Comparison of ENCODE assay signal across 8 cellular contexts in the genomic region with DNA sequence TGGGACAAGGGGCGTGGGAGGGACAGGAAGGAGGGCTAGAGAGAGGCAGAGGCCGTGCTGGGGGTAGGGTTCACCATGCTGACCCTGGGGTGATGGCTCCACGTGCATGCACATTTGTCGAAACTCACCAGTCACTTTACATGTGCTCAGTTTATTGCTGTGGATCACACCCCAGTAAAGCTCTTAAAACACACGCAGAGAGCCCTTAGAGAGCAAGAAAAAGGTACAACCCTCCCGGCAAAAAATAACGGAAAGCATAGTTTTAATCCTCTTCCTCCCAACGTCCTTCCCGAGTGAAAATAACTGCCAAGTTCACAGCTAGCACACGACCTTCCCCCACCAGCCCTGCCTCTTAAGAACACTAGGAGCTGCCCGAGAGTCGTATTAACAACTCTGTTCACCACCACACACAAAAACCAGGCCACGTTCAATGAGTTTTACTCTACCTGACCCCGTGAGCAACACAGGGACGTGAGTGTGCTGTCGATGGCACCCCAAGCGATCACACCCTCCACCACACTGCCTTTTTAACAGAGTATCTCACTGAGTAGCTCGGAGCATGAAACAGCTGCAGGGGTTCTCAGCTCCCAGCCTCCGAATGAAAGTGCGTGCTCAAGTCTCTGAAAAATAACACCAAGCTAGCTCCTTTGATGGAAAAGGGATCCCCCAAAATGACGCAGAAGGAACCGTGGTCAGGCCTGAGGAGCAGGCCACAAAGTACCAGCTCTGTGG. TPM values are rescaled to one million over a fixed set of nuclear protein-coding genes. Genes with fewer than 3 reads are reported as not detected.
DNase-seq lines count a peak whose midpoint lies in the region; ATAC-seq and TF ChIP-seq lines count a peak whose summit lies in the region.

No MANE protein-coding gene starts in this region.

- H3K9me3 ChIP-seq in GM23248 (ENCODE audit: low read depth): no peaks in the 10 kb centered on the region
- H3K9me3 ChIP-seq in right atrium auricular region: no peaks in the 10 kb centered on the region

- H3K9ac ChIP-seq in GM23248: peak overlapping the region; percentile 46

- peak overlapping the region; percentile 29 for H2AFZ ChIP-seq in GM23248

- H3K27ac ChIP-seq in GM23248 (peak overlapping the region; percentile 9; the same call in 1 of the 2 replicates), right atrium auricular region (peak overlapping the region in 1 of 2 donors; percentile 48)

- H3K9me3 Mint-ChIP-seq in activated T-cell treated with anti-CD3 and anti-CD28 coated beads, Interleukin-2, amount 50 U/mL, for 72 hours: no peaks in the 10 kb centered on the region
- H3K9me3 Mint-ChIP-seq in stimulated activated effector memory CD8-positive, alpha-beta T cell treated with anti-CD3 and anti-CD28 coated beads, Interleukin-12 subunit alpha, Interleukin-12 subunit beta, amount 100 ng/mL, for 72 hours: no peaks in the 10 kb centered on the region

- H3F3A ChIP-seq in GM23248 (ENCODE audit: insufficient read depth): no peaks in the 10 kb centered on the region

- H3K4me1 ChIP-seq in GM23248 (ENCODE audit: insufficient read depth) (peaks cover 15% of the 10 kb centered on the region), right atrium auricular region (peaks cover 0 to 34% of the 10 kb centered on the region in 2 donors)

- H3K36me3 ChIP-seq in GM23248 (ENCODE audit: low read depth) (no peaks in the 10 kb centered on the region), right atrium auricular region (no peaks in the 10 kb centered on the region)

- H3K27me3 ChIP-seq in GM23248 (replicated peaks; ENCODE audit: insufficient read depth): no peaks in the 10 kb centered on the region
- no peaks in the 10 kb centered on the region for H3K27me3 ChIP-seq in right atrium auricular region

- no peaks in the 10 kb centered on the region for H3K27me3 Mint-ChIP-seq in activated T-cell treated with anti-CD3 and anti-CD28 coated beads, Interleukin-2, amount 50 U/mL, for 72 hours (ENCODE audit: low read depth)

- no peaks in the 10 kb centered on the region for H4K20me1 ChIP-seq in GM23248 (ENCODE audit: insufficient read depth)

- peak; percentile 62 to 76 for ATAC-seq in activated T-cell treated with anti-CD3 and anti-CD28 coated beads, Interleukin-2, amount 50 U/mL, for 72 hours (replicated peaks in 1 of 2)
- peak; percentile 36 for ATAC-seq in stimulated activated effector memory CD8-positive, alpha-beta T cell treated with anti-CD3 and anti-CD28 coated beads, Interleukin-12 subunit alpha, Interleukin-12 subunit beta, amount 100 ng/mL, for 72 hours
- no peak for ATAC-seq in GM21515 (IDR thresholded peaks at IDR 0.05; ENCODE audit: unreplicated experiment)
- no peak for ATAC-seq in GM18502 (IDR thresholded peaks at IDR 0.05; ENCODE audit: poor library complexity, unreplicated experiment)
- no peak for ATAC-seq in GM19023 (IDR thresholded peaks at IDR 0.05; ENCODE audit: unreplicated experiment)

- H3K4me2 ChIP-seq in GM23248 (ENCODE audit: unreplicated experiment): peak overlapping the region; percentile 44

- peak; percentile 34 to 66 for TF ChIP-seq CTCF in right atrium auricular region (IDR thresholded peaks at IDR 0.05)

- no peaks in the 10 kb centered on the region for H3K9me2 ChIP-seq in GM23248 (ENCODE audit: insufficient read depth)

- peaks cover 40% of the 10 kb centered on the region for H3K4me1 Mint-ChIP-seq in activated T-cell treated with anti-CD3 and anti-CD28 coated beads, Interleukin-2, amount 50 U/mL, for 72 hours (ENCODE audit: low read depth)
- H3K4me1 Mint-ChIP-seq in stimulated activated effector memory CD8-positive, alpha-beta T cell treated with anti-CD3 and anti-CD28 coated beads, Interleukin-12 subunit alpha, Interleukin-12 subunit beta, amount 100 ng/mL, for 72 hours: peaks cover 52% of the 10 kb centered on the region

- H3K36me3 Mint-ChIP-seq in activated T-cell treated with anti-CD3 and anti-CD28 coated beads, Interleukin-2, amount 50 U/mL, for 72 hours (ENCODE audit: insufficient read depth in 2 of 2): peaks cover 0 to 3% of the 10 kb centered on the region in 2 donors
- H3K36me3 Mint-ChIP-seq in stimulated activated effector memory CD8-positive, alpha-beta T cell treated with anti-CD3 and anti-CD28 coated beads, Interleukin-12 subunit alpha, Interleukin-12 subunit beta, amount 100 ng/mL, for 72 hours: no peaks in the 10 kb centered on the region

- H3K27ac Mint-ChIP-seq in activated T-cell treated with anti-CD3 and anti-CD28 coated beads, Interleukin-2, amount 50 U/mL, for 72 hours: no peak overlapping the region
- peak overlapping the region; percentile 51 for H3K27ac Mint-ChIP-seq in stimulated activated effector memory CD8-positive, alpha-beta T cell treated with anti-CD3 and anti-CD28 coated beads, Interleukin-12 subunit alpha, Interleukin-12 subunit beta, amount 100 ng/mL, for 72 hours

- peak; percentile 90 for DNase-seq in GM23248
- DNase-seq in activated T-cell treated with anti-CD3 and anti-CD28 coated beads, Interleukin-2, amount 50 U/mL, for 72 hours: peak; percentile 6 to 14
- no peak for DNase-seq in right atrium auricular region (ENCODE audit: low spot score)
- DNase-seq in stimulated activated effector memory CD8-positive, alpha-beta T cell treated with anti-CD3 and anti-CD28 coated beads, Interleukin-12 subunit alpha, Interleukin-12 subunit beta, amount 100 ng/mL, for 72 hours (ENCODE audit: low spot score in 2 of 2): no peak
- DNase-seq in GM19238 (ENCODE audit: insufficient read length, low spot score): no peak

- peak overlapping the region; percentile 20 for H3K4me3 ChIP-seq in GM23248
- no peak overlapping the region for H3K4me3 ChIP-seq in right atrium auricular region

- WGBS in GM23248 (ENCODE audit: low coverage in 1 of 2, low lambda C conversion rate in 2 of 2, missing lambda C conversion rate in 2 of 2), 2 experiments: 19% methylated on average over 22 of the region's 22 CpGs

- in situ Hi-C loops in GM23248 (cut with MboI): loop anchor here (10.0 kb wide), 1 partner anchor 109 kb away; no protein-coding TSS in a partner anchor

- peaks cover 97% of the 10 kb centered on the region for H3K79me2 ChIP-seq in GM23248 (ENCODE audit: insufficient read depth)

- peak overlapping the region in 1 of 2 donors; percentile 39 for H3K4me3 Mint-ChIP-seq in activated T-cell treated with anti-CD3 and anti-CD28 coated beads, Interleukin-2, amount 50 U/mL, for 72 hours
- H3K4me3 Mint-ChIP-seq in stimulated activated effector memory CD8-positive, alpha-beta T cell treated with anti-CD3 and anti-CD28 coated beads, Interleukin-12 subunit alpha, Interleukin-12 subunit beta, amount 100 ng/mL, for 72 hours: no peak overlapping the region

RNA-seq across cellular contexts. Expression of gene TAF4, which starts 39.7 kb away (rescaled TPM):
- 2.9 and 4.2 TPM in 2 replicates for total RNA-seq in GM23248 (2014; rRNA removed; shearing (Covaris generic))
- 0.80 and 1.4 TPM in 2 replicates for polyA plus RNA-seq in GM23248 (2016; fragmentation: Nextera tagmentation; extraction: Ambion mirVana)
- total RNA-seq in activated T-cell treated with anti-CD3 and anti-CD28 coated beads, Interleukin-2, amount 50 U/mL, for 72 hours: 10 to 100 TPM; 15.7 to 21.5 TPM
- 10 to 100 TPM in 1 of 2 donors, 1 to 10 TPM in 1; 8.3 to 18.0 TPM for total RNA-seq in right atrium auricular region

Comparison
In these comparisons a context has a peak if more than half of its experiments do, and no peak if none do; other contexts are left out.
1. DNase-seq: peak in GM23248 (single experiment) and activated T-cell treated with anti-CD3 and anti-CD28 coated beads, Interleukin-2, amount 50 U/mL, for 72 hours (2 of 2); none in right atrium auricular region (single experiment), stimulated activated effector memory CD8-positive, alpha-beta T cell treated with anti-CD3 and anti-CD28 coated beads, Interleukin-12 subunit alpha, Interleukin-12 subunit beta, amount 100 ng/mL, for 72 hours (0 of 2) and GM19238 (single experiment).
2. ATAC-seq: peak in activated T-cell treated with anti-CD3 and anti-CD28 coated beads, Interleukin-2, amount 50 U/mL, for 72 hours (2 of 2) and stimulated activated effector memory CD8-positive, alpha-beta T cell treated with anti-CD3 and anti-CD28 coated beads, Interleukin-12 subunit alpha, Interleukin-12 subunit beta, amount 100 ng/mL, for 72 hours (single experiment); none in GM21515 (single experiment), GM18502 (single experiment) and GM19023 (single experiment).